8 cellular contexts compared by ENCODE assay signal in genomic region chr7:127651556-127652332, GRCh38. TPM values are rescaled to one million over a fixed set of nuclear protein-coding genes. Genes with fewer than 3 reads are reported as not detected.
DNase-seq lines count a peak whose midpoint lies in the region; ATAC-seq and TF ChIP-seq lines count a peak whose summit lies in the region.

Gene SND1, plus strand, starts transcription at chr7:127652194. Its CDS starts 180 bp downstream, at chr7:127652374.

- no peak within 1 kb of the TSS for H3K4me3 Mint-ChIP-seq in T-helper 2 cell treated with Interferon-gamma antibody and Interleukin-4, amounts not matched to agents 5 μg/mL and 100 μg/mL, for 36 hours

- H3K36me3 Mint-ChIP-seq in T-helper 2 cell treated with Interferon-gamma antibody and Interleukin-4, amounts not matched to agents 5 μg/mL and 100 μg/mL, for 36 hours (ENCODE audit: low read depth) = peaks cover 29% of the 10 kb centered on the region

- H3K4me1 ChIP-seq in ascending aorta (peaks cover 0 to 24% of the 10 kb centered on the region in 2 donors), right atrium auricular region (peaks cover 0 to 41% of the 10 kb centered on the region in 2 donors), uterus (no peaks in the 10 kb centered on the region)

- intact Hi-C loops in ascending aorta (cut with DNase I) = loop anchor here (1.0 to 5.0 kb wide), 3 partner anchors 56 to 259 kb away; partner anchors contain the start of genes ARF5 and ZNF800
- intact Hi-C loops in uterus (cut with DNase I; ENCODE audit: low total_unique reads) = loop anchor here (5.0 kb wide), 1 partner anchor 64 kb away; the partner anchor contains the start of genes ARF5 and GCC1

- H3K36me3 ChIP-seq in ascending aorta (no peaks in the 10 kb centered on the region), right atrium auricular region (no peaks in the 10 kb centered on the region), uterus (no peaks in the 10 kb centered on the region)

- H3K9me3 ChIP-seq in ascending aorta (no peaks in the 10 kb centered on the region), right atrium auricular region (no peaks in the 10 kb centered on the region), uterus (no peaks in the 10 kb centered on the region)

- H3K4me3 ChIP-seq in ascending aorta (peak within 1 kb of the TSS; percentile 73 to 89), right atrium auricular region (peak within 1 kb of the TSS; percentile 93 to 98), uterus (peak within 1 kb of the TSS; percentile 93 to 100)

- DNase-seq in NCI-H1930 (lab: John Stamatoyannopoulos, UW) (peak; percentile 99 to 100), ascending aorta (ENCODE audit: low spot score in 2 of 2) (peak; percentile 99 to 100), right atrium auricular region (ENCODE audit: low spot score) (peak; percentile 99), pulmonary artery endothelial cell (ENCODE audit: low read depth, low spot score) (peak; percentile 95), uterus (peak; percentile 99 to 100)
- peak; percentile 99 for DNase-seq in T-helper 2 cell treated with Interferon-gamma antibody and Interleukin-4, amounts not matched to agents 5 μg/mL and 100 μg/mL, for 36 hours (ENCODE audit: low spot score)

- peaks cover 41% of the 10 kb centered on the region for H3K4me1 Mint-ChIP-seq in T-helper 2 cell treated with Interferon-gamma antibody and Interleukin-4, amounts not matched to agents 5 μg/mL and 100 μg/mL, for 36 hours (ENCODE audit: low read depth)

- H3K27me3 ChIP-seq in ascending aorta (no peaks in the 10 kb centered on the region), right atrium auricular region (no peaks in the 10 kb centered on the region), uterus (no peaks in the 10 kb centered on the region)

- H3K27me3 Mint-ChIP-seq in T-helper 2 cell treated with Interferon-gamma antibody and Interleukin-4, amounts not matched to agents 5 μg/mL and 100 μg/mL, for 36 hours (ENCODE audit: low read depth) = peaks cover 5% of the 10 kb centered on the region

- H3K27ac Mint-ChIP-seq in T-helper 2 cell treated with Interferon-gamma antibody and Interleukin-4, amounts not matched to agents 5 μg/mL and 100 μg/mL, for 36 hours = peak within 1 kb of the TSS; percentile 99

- no peaks in the 10 kb centered on the region for H3K9me3 Mint-ChIP-seq in T-helper 2 cell treated with Interferon-gamma antibody and Interleukin-4, amounts not matched to agents 5 μg/mL and 100 μg/mL, for 36 hours

- H3K27ac ChIP-seq in ascending aorta (peak within 1 kb of the TSS; percentile 93 to 96), right atrium auricular region (peak within 1 kb of the TSS; percentile 93 to 96), uterus (peak within 1 kb of the TSS; percentile 95 to 98)

- ATAC-seq in GM18502 (IDR thresholded peaks at IDR 0.05; ENCODE audit: poor library complexity, unreplicated experiment) (peak; percentile 93), HG02970 (IDR thresholded peaks at IDR 0.05; ENCODE audit: low FRiP score, unreplicated experiment) (peak; percentile 97)

- TF ChIP-seq POLR2A in uterus (IDR thresholded peaks at IDR 0.05) = peak; percentile 57 to 84

- no peak for TF ChIP-seq CTCF in ascending aorta (IDR thresholded peaks at IDR 0.05)
- TF ChIP-seq CTCF in right atrium auricular region (IDR thresholded peaks at IDR 0.05) = no peak
- peak in 1 of 4 experiments; percentile 3 for TF ChIP-seq CTCF in uterus (IDR thresholded peaks at IDR 0.05)

RNA-seq across cellular contexts. Expression of gene SND1, which starts in this region (rescaled TPM):
- total RNA-seq in ascending aorta (93.8 TPM), right atrium auricular region (10 to 100 TPM; 69.4 to 77.6 TPM), pulmonary artery endothelial cell (191 and 225 TPM in 2 replicates), uterus (100 to 1,000 TPM in 2 of 4 donors, 10 to 100 TPM in 2; 54.8 to 192 (median 117) TPM)

Comparison
In these comparisons a context has a peak if more than half of its experiments do, and no peak if none do; other contexts are left out.
1. Peak in every context shown above with its lines: DNase-seq, ATAC-seq, H3K4me3 ChIP-seq and H3K27ac ChIP-seq.